ENCODE assay signal across 13 cellular contexts in the genomic region with DNA sequence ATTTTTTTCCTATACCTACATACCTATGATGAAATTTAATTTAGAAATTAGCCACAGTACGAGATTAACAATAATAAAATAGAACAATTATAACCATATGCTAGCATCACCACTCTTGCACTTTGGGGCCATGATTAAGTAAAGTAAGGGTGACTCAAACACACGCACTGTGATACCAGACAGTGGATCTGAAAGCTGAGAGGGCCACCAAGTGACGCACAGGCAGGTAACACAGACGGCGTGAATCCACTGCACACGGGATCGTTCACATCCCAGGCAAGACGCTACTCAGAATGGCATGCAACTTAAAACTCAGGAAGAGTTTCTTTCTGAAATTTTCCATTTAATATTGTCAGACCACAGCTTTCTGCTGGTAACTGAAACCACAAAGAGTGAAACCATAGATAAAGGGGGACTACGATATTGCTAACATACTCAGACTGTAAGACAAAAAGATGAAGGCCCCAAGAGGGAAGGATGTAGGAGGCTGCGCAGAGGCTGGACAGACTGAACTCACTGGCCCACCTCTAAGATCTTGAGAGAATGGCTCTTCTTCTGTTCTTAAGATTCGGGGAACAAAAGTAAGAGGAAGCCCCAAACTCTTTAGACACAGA. TPM values are rescaled to one million over a fixed set of nuclear protein-coding genes. Genes with fewer than 3 reads are reported as not detected.
DNase-seq lines count a peak whose midpoint lies in the region; ATAC-seq and TF ChIP-seq lines count a peak whose summit lies in the region.
"Had no signal": no experiment of that assay in that cellular context is flagged by ENCODE, and none has a peak within 500 bp of the region (broad histone marks: within the 10 kb centered on the region; RNA-seq: fewer than 3 reads in every experiment).

No MANE protein-coding gene starts in this region.

- H3K27me3 Mint-ChIP-seq in MCF 10A (ENCODE audit: insufficient read depth, unreplicated experiment): no peaks in the 10 kb centered on the region
- no peaks in the 10 kb centered on the region for H3K27me3 Mint-ChIP-seq in activated T-helper 17 cell treated with anti-CD3 and anti-CD28 coated beads, Interleukin-2, amount 50 U/mL, for 72 hours

- peak; percentile 87 for ATAC-seq in activated T-helper 17 cell treated with anti-CD3 and anti-CD28 coated beads, Interleukin-2, amount 50 U/mL, for 72 hours (replicated peaks)
- ATAC-seq in GM18873 (IDR thresholded peaks at IDR 0.05; ENCODE audit: low FRiP score, unreplicated experiment): no peak
- ATAC-seq: lower lobe of right lung had no signal

- CTCF ChIA-PET in MCF 10A (lab: Yijun Ruan, JAX): interaction anchor here (0.7 to 4.3 kb wide), 7 partner anchors 10 to 235 kb away, joined by 3 to 25 read pairs (median 5); a partner anchor contains a TSS

- H3K4me1 ChIP-seq in breast epithelium (peaks cover 0 to 4% of the 10 kb centered on the region in 2 donors), muscle layer of duodenum (ENCODE audit: control insufficient read depth in 1 of 2, insufficient read depth in 2 of 2, low read length in 2 of 2) (peaks cover 5 to 22% of the 10 kb centered on the region in 2 donors), tibial nerve (peaks cover 2 to 90% (median 54%) of the 10 kb centered on the region in 4 donors)

- no peak overlapping the region for H3K4me3 Mint-ChIP-seq in MCF 10A (ENCODE audit: unreplicated experiment)
- H3K4me3 Mint-ChIP-seq in activated T-helper 17 cell treated with anti-CD3 and anti-CD28 coated beads, Interleukin-2, amount 50 U/mL, for 72 hours: peak overlapping the region; percentile 52

- H3K36me3 Mint-ChIP-seq in MCF 10A (ENCODE audit: insufficient read depth, unreplicated experiment): peaks cover 32% of the 10 kb centered on the region
- peaks cover 10% of the 10 kb centered on the region for H3K36me3 Mint-ChIP-seq in activated T-helper 17 cell treated with anti-CD3 and anti-CD28 coated beads, Interleukin-2, amount 50 U/mL, for 72 hours (ENCODE audit: low read depth)

- TF ChIP-seq CTCF in breast epithelium (IDR thresholded peaks at IDR 0.05) (no peak), MCF 10A (IDR thresholded peaks at IDR 0.05; ENCODE audit: unreplicated experiment) (no peak), tibial nerve (IDR thresholded peaks at IDR 0.05) (no peak)

- peaks cover 18% of the 10 kb centered on the region for H3K4me1 Mint-ChIP-seq in MCF 10A (ENCODE audit: insufficient read depth, unreplicated experiment)
- peaks cover 19% of the 10 kb centered on the region for H3K4me1 Mint-ChIP-seq in activated T-helper 17 cell treated with anti-CD3 and anti-CD28 coated beads, Interleukin-2, amount 50 U/mL, for 72 hours

- intact Hi-C loops in breast epithelium (cut with DNase I; ENCODE audit: low total_unique reads): no loop called here
- intact Hi-C loops in MCF 10A (cut with micrococcal nuclease): no loop called here

- DNase-seq in breast epithelium (ENCODE audit: low spot score in 2 of 2) (no peak), MCF 10A (ENCODE audit: unreplicated experiment) (no peak), tibial nerve (ENCODE audit: low spot score in 2 of 2) (peak in 1 of 2 donors; percentile 3), COLO668 (lab: John Stamatoyannopoulos, UW; ENCODE audit: unreplicated experiment) (no peak), KBM-7 (no peak)
- DNase-seq: lower lobe of right lung, NCI-H1048, NCI-H82 had no signal

- no peak overlapping the region for H3K27ac Mint-ChIP-seq in MCF 10A (ENCODE audit: low read depth, unreplicated experiment)
- H3K27ac Mint-ChIP-seq in activated T-helper 17 cell treated with anti-CD3 and anti-CD28 coated beads, Interleukin-2, amount 50 U/mL, for 72 hours: peak overlapping the region; percentile 70

- H3K9me3 ChIP-seq in breast epithelium: no peaks in the 10 kb centered on the region
- no peaks in the 10 kb centered on the region for H3K9me3 ChIP-seq in muscle layer of duodenum (ENCODE audit: control insufficient read depth in 1 of 2, low read length in 2 of 2)
- no peaks in the 10 kb centered on the region for H3K9me3 ChIP-seq in tibial nerve
- H3K9me3 ChIP-seq: lower lobe of right lung had no signal

- H3K27ac ChIP-seq in breast epithelium (peak overlapping the region; percentile 31 to 75), muscle layer of duodenum (ENCODE audit: low read length) (peak overlapping the region; percentile 16), tibial nerve (peak overlapping the region; percentile 47 to 85 (median 74))
- H3K27ac ChIP-seq: lower lobe of right lung had no signal

- TF ChIP-seq EP300 in tibial nerve (IDR thresholded peaks at IDR 0.05): no peak

- H3K9me3 Mint-ChIP-seq in MCF 10A (ENCODE audit: unreplicated experiment): no peaks in the 10 kb centered on the region
- H3K9me3 Mint-ChIP-seq in activated T-helper 17 cell treated with anti-CD3 and anti-CD28 coated beads, Interleukin-2, amount 50 U/mL, for 72 hours: no peaks in the 10 kb centered on the region

- BruUV-seq in MCF 10A (replicated peaks; lab: Mats Ljungman, UMichigan): no TSS peak

- H3K4me3 ChIP-seq in breast epithelium (no peak overlapping the region), muscle layer of duodenum (ENCODE audit: low read depth in 1 of 2, low read length in 2 of 2) (no peak overlapping the region), tibial nerve (no peak overlapping the region)
- H3K4me3 ChIP-seq: lower lobe of right lung had no signal

- TF ChIP-seq POLR2A in breast epithelium (IDR thresholded peaks at IDR 0.05) (no peak), tibial nerve (IDR thresholded peaks at IDR 0.05) (no peak)

- no peaks in the 10 kb centered on the region for H3K36me3 ChIP-seq in breast epithelium
- peaks cover 10 to 11% of the 10 kb centered on the region in 2 donors for H3K36me3 ChIP-seq in muscle layer of duodenum (ENCODE audit: control insufficient read depth in 1 of 2, insufficient read depth in 2 of 2, low read length in 2 of 2)
- peaks cover 0 to 6% (median 0%) of the 10 kb centered on the region in 3 donors for H3K36me3 ChIP-seq in tibial nerve

- POLR2A ChIA-PET in MCF 10A (lab: Yijun Ruan, JAX): interaction anchor here (0.6 to 1.1 kb wide), 2 partner anchors 18 kb away, joined by 3 to 4 read pairs; a partner anchor contains a TSS

- H3K27me3 ChIP-seq in breast epithelium (no peaks in the 10 kb centered on the region), muscle layer of duodenum (ENCODE audit: low read depth, low read length) (no peaks in the 10 kb centered on the region), tibial nerve (no peaks in the 10 kb centered on the region)

- WGBS in tibial nerve, 2 donors: 74 to 77% methylated on average over 11 of the region's 11 CpGs

- in situ Hi-C loops in KBM-7 (cut with MboI; ENCODE audit: low pct_unique_long_range_greater_than_20kb, low sequenced_read_pairs): no loop called here

RNA-seq across cellular contexts. Expression of a gene that starts 17.9 kb away (rescaled TPM):
- total RNA-seq in breast epithelium: 10 to 100 TPM; 49.8 to 92.4 (median 78.0) TPM
- 203 and 244 TPM in 2 replicates for total RNA-seq in MCF 10A (2022)
- 10 to 100 TPM; 21.6 to 32.5 TPM for total RNA-seq in activated T-helper 17 cell treated with anti-CD3 and anti-CD28 coated beads, Interleukin-2, amount 50 U/mL, for 72 hours
- 100 to 1,000 TPM in 1 of 4 donors, 10 to 100 TPM in 3; 76.5 to 162 (median 83.9) TPM for total RNA-seq in tibial nerve

RNA-seq across cellular contexts. Expression of a gene that starts 35.6 kb away (rescaled TPM):
- not detected for total RNA-seq in breast epithelium
- total RNA-seq in MCF 10A (2022): not detected in 2 replicates
- not detected for total RNA-seq in activated T-helper 17 cell treated with anti-CD3 and anti-CD28 coated beads, Interleukin-2, amount 50 U/mL, for 72 hours
- total RNA-seq in tibial nerve: not detected
- total RNA-seq: cerebellum, glomerular endothelial cell, lower lobe of right lung had no signal

Comparison
In these comparisons a context has a peak if more than half of its experiments do, and no peak if none do; other contexts are left out.
1. H3K27ac ChIP-seq: peak in every context shown above with its lines; median percentile 74 in tibial nerve; 53 in breast epithelium; 16 in muscle layer of duodenum.